Comparison of ENCODE assay signal across 1 cellular context in genomic region chr3:79344876-79345871, GRCh38.
TF ChIP-seq lines count a peak whose summit lies in the region.

No MANE protein-coding gene starts in this region.

TF ChIP-seq in GM23338, 12 proteins besides CTCF, POLR2A, EP300 and RAD21 (continued from another document):
- TF ChIP-seq ZNF462 (CRISPR knock-in tag; IDR thresholded peaks at IDR 0.05) (no peak), JUNB (IDR thresholded peaks at IDR 0.05; ENCODE audit: unreplicated experiment) (no peak), NANOG (IDR thresholded peaks at IDR 0.05; ENCODE audit: borderline replicate concordance) (no peak)
